22 cellular contexts compared by ENCODE assay signal in the genomic region with DNA sequence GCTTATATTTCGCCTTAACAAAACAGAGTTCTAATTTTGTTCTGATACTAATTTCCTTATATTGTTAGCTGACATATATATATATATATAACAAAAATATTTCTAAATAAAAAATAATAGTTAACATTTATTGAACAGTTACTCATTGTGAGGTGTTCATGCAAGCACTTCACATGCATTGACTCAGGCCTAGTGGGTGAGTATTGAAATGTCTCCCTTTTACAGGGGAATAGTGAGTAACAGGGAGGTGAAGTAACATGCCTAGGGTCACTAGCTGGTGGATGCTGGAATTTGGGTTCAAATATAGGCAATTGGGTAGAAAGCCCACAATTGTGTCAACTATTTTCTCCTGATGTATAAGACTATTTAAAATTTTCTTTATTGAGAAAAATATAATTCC.
"Had no signal": no experiment of that assay in that cellular context is flagged by ENCODE, and none has a peak within 500 bp of the region (broad histone marks: within the 10 kb centered on the region; RNA-seq: fewer than 3 reads in every experiment).

No MANE protein-coding gene starts in this region.

- H3K4me3 ChIP-seq: SK-N-MC had no signal

- H3K27ac ChIP-seq: SK-N-MC, WERI-Rb-1 had no signal

- H3K36me3 ChIP-seq: WERI-Rb-1 had no signal

- DNase-seq: activated CD4-positive, alpha-beta memory T cell treated with anti-CD3 and anti-CD28 coated beads, Interleukin-2, amount 10 ng/mL, durations not matched to agents 7 days and 5 days; activated CD4-positive, alpha-beta T cell treated with anti-CD3 and anti-CD28 coated beads for 36 hours; activated CD4-positive, alpha-beta T cell treated with anti-CD3 and anti-CD28 coated beads, Interleukin-2, amount 50 U/mL, for 1 hour; activated gamma-delta T cell; activated naive CD4-positive, alpha-beta T cell treated with anti-CD3 and anti-CD28 coated beads for 36 hours; activated T-cell treated with anti-CD3 and anti-CD28 coated beads for 4 hours; activated T-cell treated with anti-CD3 and anti-CD28 coated beads, Interleukin-2, amount 50 U/mL, for 48 hours; amygdala; KG1; NCI-H1092; NCI-H1417; NCI-H2029; NCI-H2107; NCI-H2171 treated with DMSO at 0.1 percent for 48 hours; NCI-H226; NCI-H510A; NCI-H526 treated with DMSO at 0.1 percent for 48 hours; T-cell; T-helper 2 cell; T1000; WERI-Rb-1 had no signal
